In the genomic region with DNA sequence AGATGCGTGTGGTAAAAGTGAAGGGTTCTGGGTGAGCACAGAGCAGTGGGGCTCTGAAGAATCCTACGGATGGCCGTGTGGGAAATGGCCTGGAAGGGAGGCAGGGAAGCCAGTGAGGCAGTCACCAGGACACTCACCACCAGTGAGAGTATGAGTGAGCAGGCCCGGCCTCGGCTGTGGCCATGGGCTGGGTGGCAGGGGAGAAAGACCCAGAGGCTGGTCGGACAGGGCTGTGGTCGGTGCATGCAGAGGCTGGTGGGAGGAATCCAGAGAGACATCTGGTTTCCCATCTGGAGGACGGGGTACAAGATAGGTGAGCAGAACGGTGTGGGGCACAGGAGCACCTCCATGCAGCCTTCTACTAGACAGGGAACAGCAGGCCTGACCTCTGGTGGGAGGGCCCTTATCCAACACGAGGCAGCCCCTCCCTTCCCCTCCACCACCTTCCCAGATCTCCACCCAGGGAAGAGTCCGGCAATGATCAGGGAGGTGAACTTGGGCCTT, we compare ENCODE assay signal across 23 cellular contexts. TPM values are rescaled to one million over a fixed set of nuclear protein-coding genes. Genes with fewer than 3 reads are reported as not detected.
DNase-seq lines count a peak whose midpoint lies in the region; ATAC-seq and TF ChIP-seq lines count a peak whose summit lies in the region.
"Had no signal": no experiment of that assay in that cellular context is flagged by ENCODE, and none has a peak within 500 bp of the region (broad histone marks: within the 10 kb centered on the region; RNA-seq: fewer than 3 reads in every experiment).

No MANE protein-coding gene starts in this region.

- H3K9ac ChIP-seq in endodermal cell (ENCODE audit: extremely low read depth, low read length, poor library complexity, severe bottlenecking) (no peak overlapping the region), neuronal stem cell (ENCODE audit: low read depth, low read length, poor library complexity) (no peak overlapping the region), PC-3 (ENCODE audit: low read length) (no peak overlapping the region)
- H3K9ac ChIP-seq: GM23248 had no signal

- H3K9me3 Mint-ChIP-seq in endodermal cell, result no peaks in the 10 kb centered on the region

- 89 to 93% methylated on average over 8 to 11 of the region's 11 CpGs for WGBS in endodermal cell (ENCODE audit: insufficient coverage in 1 of 2, insufficient read length in 1 of 2), 2 experiments
- no CpG with 5 or more reads among the region's 11 CpGs for WGBS in neuronal stem cell (ENCODE audit: extremely low coverage in 2 of 2, insufficient read length in 2 of 2, insufficient replicate concordance in 1 of 2), 2 donors

- no peak overlapping the region for H4K8ac ChIP-seq in neuronal stem cell (ENCODE audit: low read depth, low read length)

- H3K36me3 Mint-ChIP-seq in endodermal cell (ENCODE audit: low read depth), result no peaks in the 10 kb centered on the region
- H3K36me3 Mint-ChIP-seq: CD4-positive, CD25-positive, alpha-beta regulatory T cell had no signal

- no peak overlapping the region for H3K14ac ChIP-seq in neuronal stem cell (ENCODE audit: low read length)

- H3K23ac ChIP-seq in neuronal stem cell (ENCODE audit: low read depth, low read length, poor library complexity), result no peak overlapping the region

- no peaks in the 10 kb centered on the region for H3K9me2 ChIP-seq in PC-3 (replicated peaks; ENCODE audit: low read length)

- H3K9me3 ChIP-seq in Panc1 (ENCODE audit: control insufficient read depth, insufficient read depth, low read depth, low read length) (no peaks in the 10 kb centered on the region), endodermal cell (ENCODE audit: control insufficient read depth, low read length) (no peaks in the 10 kb centered on the region), neuronal stem cell (replicated peaks in 1 of 2; ENCODE audit: control insufficient read depth in 2 of 2, insufficient read depth in 1 of 2, low read depth in 1 of 2, low read length in 2 of 2) (no peaks in the 10 kb centered on the region), PC-3 (ENCODE audit: low read length) (no peaks in the 10 kb centered on the region)

- no peak overlapping the region for H3K4ac ChIP-seq in neuronal stem cell (ENCODE audit: low read length)

- H2AK5ac ChIP-seq in neuronal stem cell (ENCODE audit: low read depth, low read length), result peak overlapping the region; percentile 48

- H2BK15ac ChIP-seq in neuronal stem cell (ENCODE audit: low read length), result peak overlapping the region; percentile 52

- H4K91ac ChIP-seq in neuronal stem cell (ENCODE audit: low read depth, low read length, poor library complexity), result peak overlapping the region; percentile 2

- no peaks in the 10 kb centered on the region for H3K36me3 ChIP-seq in Panc1 (ENCODE audit: control insufficient read depth, insufficient read depth, low read length)
- H3K36me3 ChIP-seq in endodermal cell (ENCODE audit: control insufficient read depth, insufficient read depth, low read length), result no peaks in the 10 kb centered on the region
- no peaks in the 10 kb centered on the region for H3K36me3 ChIP-seq in neuronal stem cell (replicated peaks in 1 of 2; ENCODE audit: control insufficient read depth in 2 of 2, insufficient read depth in 2 of 2, low read length in 2 of 2)
- no peaks in the 10 kb centered on the region for H3K36me3 ChIP-seq in PC-3 (ENCODE audit: low read depth, low read length)

- ATAC-seq in Panc1 (0 out of 2 replicates have a peak, but pooled peaks have one; percentile 7), HG02642 (IDR thresholded peaks at IDR 0.05; ENCODE audit: poor library complexity, unreplicated experiment) (no peak), PC-3 (no peak)
- ATAC-seq: HCT116 had no signal

- no peaks in the 10 kb centered on the region for H3K27me3 Mint-ChIP-seq in endodermal cell (ENCODE audit: insufficient read depth)

- H3K79me1 ChIP-seq in neuronal stem cell (ENCODE audit: low read depth, low read length), result no peaks in the 10 kb centered on the region

- no peak overlapping the region for H2BK12ac ChIP-seq in neuronal stem cell (ENCODE audit: low read length)

- peak overlapping the region; percentile 56 for H3K18ac ChIP-seq in neuronal stem cell (ENCODE audit: low read length)

- no TSS peak for BruUV-seq in Panc1 (replicated peaks; lab: Mats Ljungman, UMichigan)
- no TSS peak for BruUV-seq in PC-3 (replicated peaks; lab: Mats Ljungman, UMichigan)

- peak; percentile 12 for DNase-seq in DMS 273 (lab: John Stamatoyannopoulos, UW; ENCODE audit: unreplicated experiment)
- DNase-seq in DMS 273 treated with DMSO at 0.1 percent for 48 hours (lab: John Stamatoyannopoulos, UW), result no peak
- no peak for DNase-seq in Panc1 (ENCODE audit: low read depth, low spot score)
- DNase-seq in endodermal cell, result peak; percentile 37
- no peak for DNase-seq in neuronal stem cell (ENCODE audit: low spot score)
- DNase-seq in DMS53 treated with DMSO at 0.1 percent for 48 hours (lab: John Stamatoyannopoulos, UW; ENCODE audit: unreplicated experiment), result no peak
- DNase-seq in PC-3, result no peak
- DNase-seq: CD4-positive, CD25-positive, alpha-beta regulatory T cell; DND-41; GM23248; KBM-7; MV-4-11; NCI-H1417; NCI-H2029; NCI-H2171; NCI-H446 treated with DMSO at 0.1 percent for 48 hours; NK-92 treated with Interleukin-12 subunit alpha and Interleukin-12 subunit beta, amount 100 ng/mL, for 24 hours; OCI-M1 had no signal

- H4K20me1 ChIP-seq in PC-3 (ENCODE audit: low read length), result no peaks in the 10 kb centered on the region

- H3F3A ChIP-seq in PC-3 (ENCODE audit: low read length, unreplicated experiment), result no peaks in the 10 kb centered on the region

- no peaks in the 10 kb centered on the region for H3K79me2 ChIP-seq in PC-3 (ENCODE audit: low read length)

- H3K4me3 Mint-ChIP-seq in endodermal cell, result no peak overlapping the region
- H3K4me3 Mint-ChIP-seq: B cell; CD4-positive, CD25-positive, alpha-beta regulatory T cell had no signal

- H3K27me3 ChIP-seq in Panc1 (ENCODE audit: control insufficient read depth, insufficient read depth, low read length) (no peaks in the 10 kb centered on the region), endodermal cell (ENCODE audit: control insufficient read depth, insufficient read depth, low read length, poor library complexity, severe bottlenecking) (no peaks in the 10 kb centered on the region), neuronal stem cell (ENCODE audit: control insufficient read depth in 3 of 3, insufficient read depth in 3 of 3, low read depth in 1 of 3, low read length in 3 of 3) (no peaks in the 10 kb centered on the region), PC-3 (ENCODE audit: low read length) (no peaks in the 10 kb centered on the region)

- no peak overlapping the region for H2BK5ac ChIP-seq in neuronal stem cell (ENCODE audit: low read length)

- H2AFZ ChIP-seq in neuronal stem cell (ENCODE audit: low read length) (no peak overlapping the region), PC-3 (ENCODE audit: low read length) (no peak overlapping the region)
- H2AFZ ChIP-seq: GM23248 had no signal

- no peak overlapping the region for H3K27ac Mint-ChIP-seq in endodermal cell
- H3K27ac Mint-ChIP-seq: B cell had no signal

- CTCF ChIA-PET in Panc1 (lab: Charles Lee) (no interaction called here), PC-3 (lab: Charles Lee) (no interaction called here)

- POLR2A ChIA-PET in Panc1 (lab: Charles Lee), result no interaction called here
- POLR2A ChIA-PET in PC-3 (lab: Charles Lee; ENCODE audit: unreplicated experiment), result no interaction called here

- H2BK120ac ChIP-seq in neuronal stem cell (ENCODE audit: low read depth, low read length), result no peak overlapping the region

- TF ChIP-seq CTCF in Panc1 (IDR thresholded peaks at IDR 0.05) (no peak), endodermal cell (conservative IDR thresholded peaks at IDR 0.05) (no peak), PC-3 (conservative IDR thresholded peaks at IDR 0.05; ENCODE audit: low read depth, low read length) (no peak)

- H3K4me2 ChIP-seq in neuronal stem cell (ENCODE audit: insufficient read depth, low read length, poor library complexity, severe bottlenecking) (no peak overlapping the region), PC-3 (ENCODE audit: low read length) (no peak overlapping the region)

- H3K4me3 ChIP-seq in Panc1 (ENCODE audit: low read depth in 2 of 2, low read length in 2 of 2) (no peak overlapping the region), endodermal cell (ENCODE audit: low read length) (no peak overlapping the region), neuronal stem cell (ENCODE audit: low read length in 2 of 2) (no peak overlapping the region), PC-3 (ENCODE audit: low read length) (no peak overlapping the region)
- H3K4me3 ChIP-seq: GM23248 had no signal

- intact Hi-C loops in Panc1 (cut with micrococcal nuclease; ENCODE audit: unreplicated experiment), result no loop called here
- intact Hi-C loops in PC-3 (cut with micrococcal nuclease), result no loop called here

- H3K4me1 ChIP-seq in Panc1 (ENCODE audit: control insufficient read depth, insufficient read depth, low read length) (no peaks in the 10 kb centered on the region), endodermal cell (ENCODE audit: control insufficient read depth, insufficient read depth, low read length) (peaks cover 5% of the 10 kb centered on the region), neuronal stem cell (ENCODE audit: control insufficient read depth in 2 of 2, insufficient read depth in 1 of 2, low read depth in 1 of 2, low read length in 2 of 2) (peaks cover 16% of the 10 kb centered on the region in 2 donors), PC-3 (ENCODE audit: insufficient read depth, low read length) (peaks cover 11% of the 10 kb centered on the region)

- no peak overlapping the region for H3K27ac ChIP-seq in Panc1 (ENCODE audit: low read length)
- H3K27ac ChIP-seq in endodermal cell (ENCODE audit: low read depth, low read length), result no peak overlapping the region
- no peak overlapping the region for H3K27ac ChIP-seq in neuronal stem cell (replicated peaks; ENCODE audit: low read length)
- no peak overlapping the region for H3K27ac ChIP-seq in PC-3 (ENCODE audit: low read length)
- H3K27ac ChIP-seq: 22Rv1, GM23248, RWPE1 had no signal

- peaks cover 9% of the 10 kb centered on the region for H3K4me1 Mint-ChIP-seq in endodermal cell
- H3K4me1 Mint-ChIP-seq: B cell; CD4-positive, CD25-positive, alpha-beta regulatory T cell had no signal

- in situ Hi-C loops in Panc1 (cut with HindIII; ENCODE audit: low pct_unique_long_range_greater_than_20kb, low sequenced_read_pairs), result no loop called here

RNA-seq across cellular contexts. Expression of gene PCSK6, which starts 10.1 kb away (rescaled TPM):
- total RNA-seq in Panc1 (2021; ENCODE audit: unreplicated experiment) (10.6 TPM), endodermal cell (1 to 10 TPM; 6.6 to 9.8 TPM), PC-3 (2014; rRNA removed) (2.7 and 3.7 TPM in 2 replicates)
- polyA plus RNA-seq in Panc1 (2012; ENCODE audit: insufficient read length), result 18.4 TPM
- polyA plus RNA-seq in endodermal cell (2013, experiment 1 of 2), result 4.2 TPM
- 4.7 TPM for polyA plus RNA-seq in endodermal cell (2013, experiment 2 of 2)
- polyA plus RNA-seq in neuronal stem cell (2013, experiment 1 of 2), result 2.0 TPM
- polyA plus RNA-seq in neuronal stem cell (2013, experiment 2 of 2), result 1.8 TPM
- total RNA-seq: GM23248 had no signal

Comparison
In these comparisons a context has a peak if more than half of its experiments do, and no peak if none do; other contexts are left out.
1. DNase-seq: peak in DMS 273 (single experiment) and endodermal cell (single experiment); none in DMS 273 treated with DMSO at 0.1 percent for 48 hours (single experiment), Panc1 (single experiment), neuronal stem cell (single experiment), DMS53 treated with DMSO at 0.1 percent for 48 hours (single experiment) and PC-3 (single experiment).